Comparison of ENCODE assay signal across 1 cellular context in genomic region chr13:52600666-52601065, GRCh38.
TF ChIP-seq lines count a peak whose summit lies in the region.

No MANE protein-coding gene starts in this region.

TF ChIP-seq in HepG2, 621 proteins besides CTCF, POLR2A, EP300 and RAD21:
- TF ChIP-seq SOX5 (CRISPR knock-in tag; IDR thresholded peaks at IDR 0.05; ENCODE audit: borderline replicate concordance) (no peak), ZNF878 (CRISPR knock-in tag; IDR thresholded peaks at IDR 0.05) (no peak), MYC (CRISPR knock-in tag; IDR thresholded peaks at IDR 0.05; ENCODE audit: borderline replicate concordance) (no peak), REL (CRISPR knock-in tag; conservative IDR thresholded peaks at IDR 0.05) (no peak), ZNF460 (CRISPR knock-in tag; IDR thresholded peaks at IDR 0.05; ENCODE audit: borderline replicate concordance) (no peak)
